In genomic region chr4:79083406-79084010, GRCh38 we compare ENCODE assay signal across 18 cellular contexts.
DNase-seq lines count a peak whose midpoint lies in the region; ATAC-seq and TF ChIP-seq lines count a peak whose summit lies in the region.
"Had no signal": no experiment of that assay in that cellular context is flagged by ENCODE, and none has a peak within 500 bp of the region (broad histone marks: within the 10 kb centered on the region; RNA-seq: fewer than 3 reads in every experiment).

No MANE protein-coding gene starts in this region.

- peak overlapping the region; percentile 24 for H3K27ac Mint-ChIP-seq in neural crest cell (ENCODE audit: unreplicated experiment)
- H3K27ac Mint-ChIP-seq: activated naive CD8-positive, alpha-beta T cell treated with anti-CD3 and anti-CD28 coated beads for 36 hours; activated T-cell treated with anti-CD3 and anti-CD28 coated beads, Interleukin-2, amount 50 U/mL, for 24 hours; effector memory CD8-positive, alpha-beta T cell had no signal

- H3K27me3 Mint-ChIP-seq in neural crest cell (ENCODE audit: low read depth), result no peaks in the 10 kb centered on the region
- H3K27me3 Mint-ChIP-seq: activated naive CD8-positive, alpha-beta T cell treated with anti-CD3 and anti-CD28 coated beads for 36 hours; activated T-cell treated with anti-CD3 and anti-CD28 coated beads, Interleukin-2, amount 50 U/mL, for 24 hours; effector memory CD8-positive, alpha-beta T cell had no signal

- H3K27ac ChIP-seq in body of pancreas (no peak overlapping the region), left ventricle myocardium inferior (replicated peaks) (peak overlapping the region; percentile 86), tibial nerve (peak overlapping the region in 1 of 4 donors; percentile 78)
- H3K27ac ChIP-seq: SK-N-MC had no signal

- H3K9me3 ChIP-seq in body of pancreas (no peaks in the 10 kb centered on the region), left ventricle myocardium inferior (replicated peaks) (peaks cover 17% of the 10 kb centered on the region), tibial nerve (peaks cover 0 to 15% (median 4%) of the 10 kb centered on the region in 4 donors)
- H3K9me3 ChIP-seq: BE2C had no signal

- intact Hi-C loops in body of pancreas (cut with DNase I), result no loop called here
- intact Hi-C loops in left ventricle myocardium inferior (cut with micrococcal nuclease), result no loop called here

- H3K27me3 ChIP-seq in body of pancreas (no peaks in the 10 kb centered on the region), left ventricle myocardium inferior (ENCODE audit: low read depth) (no peaks in the 10 kb centered on the region), tibial nerve (no peaks in the 10 kb centered on the region)
- H3K27me3 ChIP-seq: BE2C had no signal

- TF ChIP-seq EP300 in tibial nerve (IDR thresholded peaks at IDR 0.05), result peak; percentile 53 to 88

- TF ChIP-seq CTCF in body of pancreas (IDR thresholded peaks at IDR 0.05) (no peak), left ventricle myocardium inferior (IDR thresholded peaks at IDR 0.05; ENCODE audit: borderline replicate concordance) (no peak), neural crest cell (conservative IDR thresholded peaks at IDR 0.05) (no peak), tibial nerve (IDR thresholded peaks at IDR 0.05) (no peak)

- peak in 2 of 4 donors; percentile 15 to 23 for DNase-seq in body of pancreas
- no peak for DNase-seq in left ventricle myocardium inferior
- no peak for DNase-seq in neural crest cell (ENCODE audit: low read depth, low spot score)
- peak in 1 of 2 donors; percentile 22 for DNase-seq in tibial nerve (ENCODE audit: low spot score in 2 of 2)
- DNase-seq in stimulated activated CD4-positive, alpha-beta T cell treated with anti-CD3 and anti-CD28 coated beads, Interleukin-4, amount 100 ng/mL, for 4 hours, result no peak
- DNase-seq in NCI-H1930 (lab: John Stamatoyannopoulos, UW), result no peak
- DNase-seq: activated CD4-positive, alpha-beta T cell treated with anti-CD3 and anti-CD28 coated beads, Interleukin-2, amount 50 U/mL, for 1 hour; activated naive CD8-positive, alpha-beta T cell treated with anti-CD3 and anti-CD28 coated beads for 36 hours; activated T-cell treated with anti-CD3 and anti-CD28 coated beads, Interleukin-2, amount 50 U/mL, for 24 hours; BE2C; caudate nucleus; effector memory CD8-positive, alpha-beta T cell; NCI-H1436 treated with DMSO at 0.1 percent for 48 hours; NCI-H526 treated with DMSO at 0.1 percent for 48 hours; PC-3; stimulated activated CD4-positive, alpha-beta T cell treated with anti-CD3 and anti-CD28 coated beads, Interleukin-15, amount 100 ng/mL, for 24 hours had no signal

- H3K4me3 ChIP-seq in body of pancreas (no peak overlapping the region), left ventricle myocardium inferior (no peak overlapping the region), tibial nerve (no peak overlapping the region)
- H3K4me3 ChIP-seq: SK-N-MC had no signal

- 42 to 53% methylated on average over 2 of the region's 2 CpGs for WGBS in body of pancreas, 2 donors
- WGBS in tibial nerve, 2 donors, result 38 to 50% methylated on average over 2 of the region's 2 CpGs

- peaks cover 52% of the 10 kb centered on the region for H3K4me1 Mint-ChIP-seq in neural crest cell
- H3K4me1 Mint-ChIP-seq: activated naive CD8-positive, alpha-beta T cell treated with anti-CD3 and anti-CD28 coated beads for 36 hours had no signal

- ATAC-seq in body of pancreas (peak; percentile 30), HG02884 (IDR thresholded peaks at IDR 0.05; ENCODE audit: unreplicated experiment) (no peak)
- ATAC-seq: effector memory CD8-positive, alpha-beta T cell; PC-3 had no signal

- H3K36me3 ChIP-seq in body of pancreas (replicated peaks in 1 of 2; ENCODE audit: insufficient read depth in 1 of 2, low read depth in 2 of 2), result no peaks in the 10 kb centered on the region
- peaks cover 6% of the 10 kb centered on the region for H3K36me3 ChIP-seq in left ventricle myocardium inferior
- no peaks in the 10 kb centered on the region for H3K36me3 ChIP-seq in tibial nerve
- H3K36me3 ChIP-seq: BE2C had no signal

- H3K4me1 ChIP-seq in body of pancreas (no peaks in the 10 kb centered on the region), left ventricle myocardium inferior (peaks cover 7% of the 10 kb centered on the region), tibial nerve (peaks cover 0 to 5% (median 0%) of the 10 kb centered on the region in 4 donors)
- H3K4me1 ChIP-seq: BE2C had no signal

- TF ChIP-seq POLR2A in body of pancreas (IDR thresholded peaks at IDR 0.05) (no peak), tibial nerve (IDR thresholded peaks at IDR 0.05) (no peak)

- H3K36me3 Mint-ChIP-seq in neural crest cell (ENCODE audit: low read depth), result peaks cover 6% of the 10 kb centered on the region

- H3K4me3 Mint-ChIP-seq in neural crest cell, result peak overlapping the region; percentile 5
- H3K4me3 Mint-ChIP-seq: activated naive CD8-positive, alpha-beta T cell treated with anti-CD3 and anti-CD28 coated beads for 36 hours; activated T-cell treated with anti-CD3 and anti-CD28 coated beads, Interleukin-2, amount 50 U/mL, for 24 hours; effector memory CD8-positive, alpha-beta T cell had no signal

- peaks cover 8% of the 10 kb centered on the region for H3K9me3 Mint-ChIP-seq in neural crest cell
- H3K9me3 Mint-ChIP-seq: effector memory CD8-positive, alpha-beta T cell had no signal
